Comparison of ENCODE assay signal across 15 cellular contexts in the genomic region with DNA sequence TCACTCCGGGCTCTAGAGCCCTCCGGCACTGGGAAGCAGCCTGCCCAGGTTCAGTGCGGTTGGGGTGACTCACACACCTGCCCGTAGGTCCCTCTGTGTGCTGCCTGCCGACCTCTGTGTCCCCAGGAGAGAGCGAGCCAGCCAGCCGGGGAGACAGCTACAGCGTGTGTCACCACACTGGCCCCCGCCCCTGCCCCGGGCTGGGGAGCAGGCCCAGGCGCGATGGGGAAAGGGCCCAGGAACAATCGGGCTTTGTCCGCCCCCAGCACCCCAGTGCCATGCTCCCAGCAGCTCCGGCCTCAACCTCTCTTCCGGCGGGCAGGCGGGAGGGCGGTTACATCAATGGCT. TPM values are rescaled to one million over a fixed set of nuclear protein-coding genes. Genes with fewer than 3 reads are reported as not detected.
DNase-seq lines count a peak whose midpoint lies in the region; ATAC-seq and TF ChIP-seq lines count a peak whose summit lies in the region.
"Had no signal": no experiment of that assay in that cellular context is flagged by ENCODE, and none has a peak within 500 bp of the region (broad histone marks: within the 10 kb centered on the region; RNA-seq: fewer than 3 reads in every experiment).

A gene (minus strand): TSS at position 179 of the 348 bp plus-strand sequence. CDS start 1,487 bp downstream, outside the sequence.

- H3K36me3 ChIP-seq in GM23338 (ENCODE audit: insufficient read depth) (no peaks in the 10 kb centered on the region), trophoblast cell (ENCODE audit: control insufficient read depth in 1 of 2, insufficient read depth in 2 of 2, low read length in 2 of 2) (no peaks in the 10 kb centered on the region)
- no peaks in the 10 kb centered on the region for H3K36me3 ChIP-seq in naive thymus-derived CD4-positive, alpha-beta T cell (ENCODE audit: control insufficient read depth in 2 of 3, insufficient read depth in 3 of 3, low read length in 3 of 3)
- H3K36me3 ChIP-seq: prostate gland, tibial artery had no signal

- H3K27ac Mint-ChIP-seq in GM23338 (no peak within 1 kb of the TSS), brain (no peak within 1 kb of the TSS)
- H3K27ac Mint-ChIP-seq in naive thymus-derived CD4-positive, alpha-beta T cell: peak within 1 kb of the TSS in 1 of 9 donors; percentile 26
- H3K27ac Mint-ChIP-seq: activated naive CD8-positive, alpha-beta T cell had no signal

- H3K9me3 ChIP-seq in trophoblast cell (ENCODE audit: insufficient read depth, low read depth, low read length): peaks cover 2% of the 10 kb centered on the region
- H3K9me3 ChIP-seq in naive thymus-derived CD4-positive, alpha-beta T cell (ENCODE audit: control insufficient read depth in 2 of 3, low read length in 3 of 3): no peaks in the 10 kb centered on the region
- H3K9me3 ChIP-seq: prostate gland, tibial artery had no signal

- H3K9ac ChIP-seq in trophoblast cell (ENCODE audit: low read length): no peak within 1 kb of the TSS

- no peaks in the 10 kb centered on the region for H4K20me1 ChIP-seq in GM23338 (replicated peaks; ENCODE audit: insufficient read depth)

- H3K27me3 Mint-ChIP-seq in GM23338 (ENCODE audit: insufficient read depth, low read depth, poor library complexity) (peaks cover 8% of the 10 kb centered on the region), brain (peaks cover 24% of the 10 kb centered on the region)
- H3K27me3 Mint-ChIP-seq in naive thymus-derived CD4-positive, alpha-beta T cell: peaks cover 10 to 79% (median 61%) of the 10 kb centered on the region in 5 donors

- CTCF ChIA-PET in naive thymus-derived CD4-positive, alpha-beta T cell (lab: Charles Lee): no interaction called here

- H3K27ac ChIP-seq in GM23338 (ENCODE audit: low read depth) (no peak within 1 kb of the TSS), trophoblast cell (ENCODE audit: low read depth, low read length) (peak within 1 kb of the TSS; percentile 54)
- no peak within 1 kb of the TSS for H3K27ac ChIP-seq in naive thymus-derived CD4-positive, alpha-beta T cell (ENCODE audit: low read depth, low read length)
- H3K27ac ChIP-seq: prostate gland, tibial artery, VCaP had no signal

- H3K79me2 ChIP-seq in GM23338 (replicated peaks; ENCODE audit: insufficient read depth) (no peaks in the 10 kb centered on the region), trophoblast cell (ENCODE audit: control insufficient read depth, insufficient read depth, low read length, poor library complexity) (peaks cover 4% of the 10 kb centered on the region)

- peak within 1 kb of the TSS; percentile 95 for H2AFZ ChIP-seq in GM23338
- peak within 1 kb of the TSS; percentile 61 for H2AFZ ChIP-seq in trophoblast cell (ENCODE audit: insufficient read depth, low read length, poor library complexity)

- no peak for TF ChIP-seq CTCF in GM23338 (conservative IDR thresholded peaks at IDR 0.05; ENCODE audit: low read depth in 2 of 2)
- TF ChIP-seq CTCF in brain (conservative IDR thresholded peaks at IDR 0.05): no peak

- no peak for DNase-seq in GM23338 (ENCODE audit: low spot score)
- DNase-seq in hypothalamus (lab: John Stamatoyannopoulos, UW): peak in 49 of 51 donors; percentile 7 to 92 (median 71)
- no peak for DNase-seq in trophoblast cell
- no peak for DNase-seq in naive thymus-derived CD4-positive, alpha-beta T cell
- DNase-seq in HCEC 1CT: no peak
- no peak for DNase-seq in activated CD8-positive, alpha-beta memory T cell treated with anti-CD3 and anti-CD28 coated beads, Interleukin-2, amount 50 U/mL, for 48 hours
- DNase-seq: cerebellar nuclear complex, NCI-H1092, tibial artery had no signal

- no peak within 1 kb of the TSS for H3K23ac ChIP-seq in trophoblast cell (ENCODE audit: low read length)

- H3K4me2 ChIP-seq in GM23338 (0 out of 2 replicates have a peak within 1 kb of the TSS, but pooled peaks have one; percentile 20), trophoblast cell (ENCODE audit: low read length) (peak within 1 kb of the TSS; percentile 5)

- no peaks in the 10 kb centered on the region for H3K9me2 ChIP-seq in GM23338 (ENCODE audit: insufficient read depth)

- H2BK12ac ChIP-seq in trophoblast cell (ENCODE audit: low read length): peak within 1 kb of the TSS; percentile 96

- H3K4me1 Mint-ChIP-seq in GM23338 (peaks cover 18% of the 10 kb centered on the region), brain (no peaks in the 10 kb centered on the region)
- H3K4me1 Mint-ChIP-seq in naive thymus-derived CD4-positive, alpha-beta T cell: peaks cover 0 to 6% (median 0%) of the 10 kb centered on the region in 7 donors

- peak within 1 kb of the TSS; percentile 63 for H3K4ac ChIP-seq in trophoblast cell (ENCODE audit: low read depth, low read length)

- no CpG with 5 or more reads among the region's 19 CpGs for WGBS in trophoblast cell (ENCODE audit: extremely low coverage, insufficient coverage, insufficient read length)

- H3K9me3 Mint-ChIP-seq in GM23338: no peaks in the 10 kb centered on the region; the same call in 1 of the 3 replicates
- peaks cover 0 to 54% (median 0%) of the 10 kb centered on the region in 5 experiments for H3K9me3 Mint-ChIP-seq in brain
- H3K9me3 Mint-ChIP-seq in naive thymus-derived CD4-positive, alpha-beta T cell: peaks cover 0 to 4% (median 0%) of the 10 kb centered on the region in 11 donors

- H3K36me3 Mint-ChIP-seq in GM23338 (ENCODE audit: low read depth) (no peaks in the 10 kb centered on the region), brain (no peaks in the 10 kb centered on the region)
- no peaks in the 10 kb centered on the region for H3K36me3 Mint-ChIP-seq in naive thymus-derived CD4-positive, alpha-beta T cell
- H3K36me3 Mint-ChIP-seq: activated naive CD8-positive, alpha-beta T cell had no signal

- peak within 1 kb of the TSS; percentile 93 for H3K14ac ChIP-seq in trophoblast cell (ENCODE audit: low read length)

- H3K4me3 Mint-ChIP-seq in GM23338: no peak within 1 kb of the TSS
- H3K4me3 Mint-ChIP-seq in brain: no peak within 1 kb of the TSS
- no peak within 1 kb of the TSS for H3K4me3 Mint-ChIP-seq in naive thymus-derived CD4-positive, alpha-beta T cell
- H3K4me3 Mint-ChIP-seq: activated naive CD8-positive, alpha-beta T cell had no signal

- ATAC-seq in GM23338: peak; percentile 63
- no peak for ATAC-seq in GM18861 (IDR thresholded peaks at IDR 0.05; ENCODE audit: unreplicated experiment)
- no peak for ATAC-seq in naive thymus-derived CD4-positive, alpha-beta T cell
- ATAC-seq: SK-N-SH treated with all-trans-retinoic acid at 6 μM for 48 hours had no signal

- peak within 1 kb of the TSS; percentile 96 for H4K91ac ChIP-seq in trophoblast cell (ENCODE audit: low read depth, low read length)

- peak within 1 kb of the TSS; percentile 93 for H3K18ac ChIP-seq in trophoblast cell (ENCODE audit: low read length)

- H2BK120ac ChIP-seq in trophoblast cell (ENCODE audit: insufficient read depth, low read length, poor library complexity): peak within 1 kb of the TSS; percentile 97

- peak within 1 kb of the TSS; percentile 93 for H2AK5ac ChIP-seq in trophoblast cell (ENCODE audit: low read length)

- intact Hi-C loops in naive thymus-derived CD4-positive, alpha-beta T cell (cut with micrococcal nuclease): no loop called here

- H3K27me3 ChIP-seq in GM23338 (ENCODE audit: insufficient read depth) (no peaks in the 10 kb centered on the region), trophoblast cell (ENCODE audit: insufficient read depth, low read length) (no peaks in the 10 kb centered on the region)
- no peaks in the 10 kb centered on the region for H3K27me3 ChIP-seq in naive thymus-derived CD4-positive, alpha-beta T cell (ENCODE audit: control insufficient read depth in 2 of 2, insufficient read depth in 2 of 2, low read length in 2 of 2)

- H2BK5ac ChIP-seq in trophoblast cell (ENCODE audit: low read depth, low read length, poor library complexity): peak within 1 kb of the TSS; percentile 78

- H3F3A ChIP-seq in GM23338 (replicated peaks; ENCODE audit: low read depth): no peaks in the 10 kb centered on the region

- peaks cover 23% of the 10 kb centered on the region for H3K79me1 ChIP-seq in trophoblast cell (ENCODE audit: low read length)

- H3K4me3 ChIP-seq in GM23338 (no peak within 1 kb of the TSS), trophoblast cell (ENCODE audit: low read depth, low read length) (no peak within 1 kb of the TSS)
- H3K4me3 ChIP-seq in naive thymus-derived CD4-positive, alpha-beta T cell (ENCODE audit: low read length): no peak within 1 kb of the TSS
- H3K4me3 ChIP-seq: prostate gland, tibial artery had no signal

- peak within 1 kb of the TSS; percentile 31 for H4K12ac ChIP-seq in trophoblast cell (ENCODE audit: low read depth, low read length)

- no peaks in the 10 kb centered on the region; the same call in 1 of the 2 replicates for H3K4me1 ChIP-seq in GM23338 (ENCODE audit: insufficient read depth)
- H3K4me1 ChIP-seq in trophoblast cell (ENCODE audit: control insufficient read depth in 1 of 2, insufficient read depth in 2 of 2, low read length in 2 of 2): peaks cover 23% of the 10 kb centered on the region in 2 experiments
- H3K4me1 ChIP-seq in naive thymus-derived CD4-positive, alpha-beta T cell (ENCODE audit: control insufficient read depth in 2 of 2, insufficient read depth in 2 of 2, low read length in 2 of 2): no peaks in the 10 kb centered on the region
- H3K4me1 ChIP-seq: prostate gland, tibial artery had no signal

- POLR2A ChIA-PET in naive thymus-derived CD4-positive, alpha-beta T cell (lab: Charles Lee): no interaction called here

- peak within 1 kb of the TSS; percentile 88 for H4K8ac ChIP-seq in trophoblast cell (ENCODE audit: low read depth, low read length)

TF ChIP-seq in GM23338, 12 proteins besides CTCF, POLR2A, EP300 and RAD21:
- TF ChIP-seq NANOG (IDR thresholded peaks at IDR 0.05; ENCODE audit: borderline replicate concordance) (no peak), EZH2 (IDR thresholded peaks at IDR 0.05; ENCODE audit: low read depth, unreplicated experiment) (no peak)
- TF ChIP-seq, protein P1, sequence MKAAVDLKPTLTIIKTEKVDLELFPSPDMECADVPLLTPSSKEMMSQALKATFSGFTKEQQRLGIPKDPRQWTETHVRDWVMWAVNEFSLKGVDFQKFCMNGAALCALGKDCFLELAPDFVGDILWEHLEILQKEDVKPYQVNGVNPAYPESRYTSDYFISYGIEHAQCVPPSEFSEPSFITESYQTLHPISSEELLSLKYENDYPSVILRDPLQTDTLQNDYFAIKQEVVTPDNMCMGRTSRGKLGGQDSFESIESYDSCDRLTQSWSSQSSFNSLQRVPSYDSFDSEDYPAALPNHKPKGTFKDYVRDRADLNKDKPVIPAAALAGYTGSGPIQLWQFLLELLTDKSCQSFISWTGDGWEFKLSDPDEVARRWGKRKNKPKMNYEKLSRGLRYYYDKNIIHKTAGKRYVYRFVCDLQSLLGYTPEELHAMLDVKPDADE (IDR thresholded peaks at IDR 0.05): no peak

RNA-seq across cellular contexts. Expression of the gene that starts here (rescaled TPM):
- total RNA-seq in GM23338 (2014; rRNA removed; shearing (Covaris generic)): 0.39 and 0.56 TPM in 2 replicates
- polyA plus RNA-seq in GM23338 (2016; fragmentation: Nextera tagmentation; extraction: Ambion mirVana) (0.47 and 0.56 TPM in 2 replicates), brain (ENCODE audit: insufficient read depth, low read depth, low replicate concordance) (108 TPM)
- polyA plus RNA-seq in trophoblast cell (2013): 59.8 and 62.6 TPM in 2 replicates
- total RNA-seq in naive thymus-derived CD4-positive, alpha-beta T cell: not detected
- not detected for polyA plus RNA-seq in naive thymus-derived CD4-positive, alpha-beta T cell

Comparison
In these comparisons a context has a peak if more than half of its experiments do, and no peak if none do; other contexts are left out.
1. RNA of the gene that starts here (polyA plus RNA-seq): 108 TPM in brain (single experiment); 0.47 to 0.56 TPM in GM23338 and not detected in naive thymus-derived CD4-positive, alpha-beta T cell; every median in the first group is over 10 times any median in the second.
2. Peak in ATAC-seq and H3K4me2 ChIP-seq in GM23338; RNA of the gene not detected or under 1 TPM.
3. DNase-seq: peak in hypothalamus (49 of 51); none in GM23338 (single experiment), trophoblast cell (0 of 2), naive thymus-derived CD4-positive, alpha-beta T cell (0 of 9), HCEC 1CT (single experiment) and activated CD8-positive, alpha-beta memory T cell treated with anti-CD3 and anti-CD28 coated beads, Interleukin-2, amount 50 U/mL, for 48 hours (single experiment).